Comparison of ENCODE assay signal across 16 cellular contexts in genomic region chr15:67047149-67047661, GRCh38. TPM values are rescaled to one million over a fixed set of nuclear protein-coding genes. Genes with fewer than 3 reads are reported as not detected.
A peak's percentile ranks its signal among the peaks of the same experiment; 100 is the strongest.
DNase-seq lines count a peak whose midpoint lies in the region; ATAC-seq and TF ChIP-seq lines count a peak whose summit lies in the region.
"Had no signal": no experiment of that assay in that cellular context is flagged by ENCODE, and none has a peak within 500 bp of the region (broad histone marks: within the 10 kb centered on the region; RNA-seq: fewer than 3 reads in every experiment).

No MANE protein-coding gene starts in this region.

- peaks cover 51% of the 10 kb centered on the region for H3K4me1 Mint-ChIP-seq in nephron

- H3K4me3 ChIP-seq in RWPE2 (ENCODE audit: severe bottlenecking) (no peak overlapping the region), esophagus squamous epithelium (no peak overlapping the region), breast epithelium (no peak overlapping the region)

- no peak overlapping the region for H3K4me3 Mint-ChIP-seq in nephron
- H3K4me3 Mint-ChIP-seq: CD14-positive monocyte, H9 had no signal

- peak; percentile 35 for DNase-seq in cardiac septum (ENCODE audit: low spot score)
- DNase-seq in Right ventricle myocardium inferior (ENCODE audit: missing footprints), result no peak
- peak; percentile 44 for DNase-seq in RWPE2 (ENCODE audit: low spot score)
- DNase-seq in NCI-H187 (lab: John Stamatoyannopoulos, UW), result no peak
- DNase-seq in esophagus squamous epithelium (lab: John Stamatoyannopoulos, UW), result no peak
- no peak for DNase-seq in UCSD-AML1 (lab: John Stamatoyannopoulos, UW; ENCODE audit: unreplicated experiment)
- DNase-seq in breast epithelium (ENCODE audit: low spot score in 2 of 2), result no peak
- DNase-seq: DMS53, H9, NCI-H1694, NCI-H2107, NCI-H226, NCI-H524 treated with DMSO at 0.1 percent for 48 hours, PC-3 had no signal

- peaks cover 46% of the 10 kb centered on the region for H3K4me1 ChIP-seq in RWPE2 (ENCODE audit: insufficient read depth, poor library complexity, severe bottlenecking)
- peaks cover 21 to 60% (median 57%) of the 10 kb centered on the region in 3 donors for H3K4me1 ChIP-seq in esophagus squamous epithelium
- H3K4me1 ChIP-seq in breast epithelium, result peaks cover 0 to 13% of the 10 kb centered on the region in 2 donors

- TF ChIP-seq CTCF in RWPE2 (IDR thresholded peaks at IDR 0.05; ENCODE audit: poor library complexity, severe bottlenecking), result no peak
- no peak for TF ChIP-seq CTCF in nephron (IDR thresholded peaks at IDR 0.05; ENCODE audit: unreplicated experiment in 3 of 3)
- no peak for TF ChIP-seq CTCF in esophagus squamous epithelium (IDR thresholded peaks at IDR 0.05)
- TF ChIP-seq CTCF in breast epithelium (IDR thresholded peaks at IDR 0.05), result no peak

- H3K36me3 Mint-ChIP-seq in nephron (ENCODE audit: low read depth), result no peaks in the 10 kb centered on the region

- intact Hi-C loops in cardiac septum (cut with DNase I), result no loop called here
- intact Hi-C loops in Right ventricle myocardium inferior (cut with DNase I), result no loop called here
- intact Hi-C loops in esophagus squamous epithelium (cut with DNase I), result no loop called here
- intact Hi-C loops in breast epithelium (cut with DNase I; ENCODE audit: low total_unique reads), result no loop called here

- no peaks in the 10 kb centered on the region for H3K27me3 ChIP-seq in RWPE2 (ENCODE audit: insufficient read depth, poor library complexity, severe bottlenecking)
- H3K27me3 ChIP-seq in esophagus squamous epithelium, result no peaks in the 10 kb centered on the region
- no peaks in the 10 kb centered on the region for H3K27me3 ChIP-seq in breast epithelium

- H3K9me3 ChIP-seq in RWPE2 (ENCODE audit: severe bottlenecking), result no peaks in the 10 kb centered on the region
- no peaks in the 10 kb centered on the region for H3K9me3 ChIP-seq in esophagus squamous epithelium
- no peaks in the 10 kb centered on the region for H3K9me3 ChIP-seq in breast epithelium

- peaks cover 2% of the 10 kb centered on the region for H3K27me3 Mint-ChIP-seq in nephron (ENCODE audit: low read depth)

- H3K36me3 ChIP-seq in RWPE2 (ENCODE audit: low read depth), result no peaks in the 10 kb centered on the region
- no peaks in the 10 kb centered on the region for H3K36me3 ChIP-seq in esophagus squamous epithelium
- H3K36me3 ChIP-seq in breast epithelium, result no peaks in the 10 kb centered on the region

- peak overlapping the region; percentile 33 to 71 (median 58) for H3K27ac Mint-ChIP-seq in nephron

- no peaks in the 10 kb centered on the region for H3K9me3 Mint-ChIP-seq in nephron
- H3K9me3 Mint-ChIP-seq: CD14-positive monocyte, H9 had no signal

- 30 to 44% methylated on average over 1 of the region's 1 CpG for WGBS in esophagus squamous epithelium, 2 donors

- TF ChIP-seq POLR2A in esophagus squamous epithelium (IDR thresholded peaks at IDR 0.05) (no peak), breast epithelium (IDR thresholded peaks at IDR 0.05) (no peak)

- H3K27ac ChIP-seq in RWPE2 (ENCODE audit: poor library complexity, severe bottlenecking) (peak overlapping the region; percentile 96), esophagus squamous epithelium (peak overlapping the region in 1 of 4 donors; percentile 92), breast epithelium (no peak overlapping the region)

- ATAC-seq in Right ventricle myocardium inferior (no peak), RWPE2 (ENCODE audit: low read depth) (no peak)
- ATAC-seq: PC-3 had no signal

RNA-seq across cellular contexts. Expression of gene SMAD3, which starts 18.2 kb away (rescaled TPM):
- total RNA-seq in cardiac septum, result 18.4 TPM
- 18.0 TPM for total RNA-seq in Right ventricle myocardium inferior
- total RNA-seq in esophagus squamous epithelium, result 100 to 1,000 TPM in 2 of 4 donors, 10 to 100 TPM in 2; 70.8 to 134 (median 105) TPM
- 10 to 100 TPM; 22.5 to 44.6 (median 33.4) TPM for total RNA-seq in breast epithelium

Comparison
In these comparisons a context has a peak if more than half of its experiments do, and no peak if none do; other contexts are left out.
1. DNase-seq: peak in cardiac septum (single experiment) and RWPE2 (single experiment); none in Right ventricle myocardium inferior (single experiment), NCI-H187 (0 of 2), esophagus squamous epithelium (single experiment), UCSD-AML1 (single experiment) and breast epithelium (0 of 2).